Comparison of ENCODE assay signal across 19 cellular contexts in genomic region chr5:179467441-179467840, GRCh38.
DNase-seq lines count a peak whose midpoint lies in the region; ATAC-seq and TF ChIP-seq lines count a peak whose summit lies in the region.
"Had no signal": no experiment of that assay in that cellular context is flagged by ENCODE, and none has a peak within 500 bp of the region (broad histone marks: within the 10 kb centered on the region; RNA-seq: fewer than 3 reads in every experiment).

No MANE protein-coding gene starts in this region.

- H3K27me3 ChIP-seq in heart right ventricle: no peaks in the 10 kb centered on the region
- H3K27me3 ChIP-seq in trophoblast cell (ENCODE audit: insufficient read depth, low read length): no peaks in the 10 kb centered on the region
- no peaks in the 10 kb centered on the region for H3K27me3 ChIP-seq in GM23338 (ENCODE audit: insufficient read depth)
- H3K27me3 ChIP-seq: BLaER1 treated with 17β-estradiol and CSF1 and Interleukin-3, amounts not matched to agents 10 nM and 100 nM had no signal

- H4K20me1 ChIP-seq in GM23338 (replicated peaks; ENCODE audit: insufficient read depth): no peaks in the 10 kb centered on the region
- H4K20me1 ChIP-seq: BLaER1 treated with 17β-estradiol and CSF1 and Interleukin-3, amounts not matched to agents 10 nM and 100 nM had no signal

- no peak overlapping the region for H2BK5ac ChIP-seq in trophoblast cell (ENCODE audit: low read depth, low read length, poor library complexity)

- H3K9me2 ChIP-seq in GM23338 (ENCODE audit: insufficient read depth): peaks cover 4% of the 10 kb centered on the region; the same call in 1 of the 2 replicates

- H3K27me3 Mint-ChIP-seq in nephron progenitor cell (ENCODE audit: low read depth, poor library complexity): peaks cover 16% of the 10 kb centered on the region
- peaks cover 8% of the 10 kb centered on the region for H3K27me3 Mint-ChIP-seq in GM23338 (ENCODE audit: insufficient read depth, low read depth, poor library complexity)
- H3K27me3 Mint-ChIP-seq: B cell had no signal

- H3K36me3 ChIP-seq in heart right ventricle: no peaks in the 10 kb centered on the region
- H3K36me3 ChIP-seq in trophoblast cell (ENCODE audit: control insufficient read depth in 1 of 2, insufficient read depth in 2 of 2, low read length in 2 of 2): no peaks in the 10 kb centered on the region
- H3K36me3 ChIP-seq in GM23338 (ENCODE audit: insufficient read depth): no peaks in the 10 kb centered on the region
- H3K36me3 ChIP-seq: BLaER1 treated with 17β-estradiol and CSF1 and Interleukin-3, amounts not matched to agents 10 nM and 100 nM had no signal

- no peak for ATAC-seq in left cardiac atrium
- ATAC-seq in heart right ventricle: no peak
- no peak for ATAC-seq in GM23338
- no peak for ATAC-seq in HG02798 (IDR thresholded peaks at IDR 0.05; ENCODE audit: poor library complexity, unreplicated experiment)
- ATAC-seq: A549; CD8-positive, alpha-beta T cell had no signal

- no peak overlapping the region for H4K91ac ChIP-seq in trophoblast cell (ENCODE audit: low read depth, low read length)

- peaks cover 0 to 26% (median 4%) of the 10 kb centered on the region in 11 donors for H3K9me3 ChIP-seq in heart right ventricle
- peaks cover 2% of the 10 kb centered on the region for H3K9me3 ChIP-seq in trophoblast cell (ENCODE audit: insufficient read depth, low read depth, low read length)
- H3K9me3 ChIP-seq: Caco-2 had no signal

- H3K27ac Mint-ChIP-seq in nephron progenitor cell (peak overlapping the region; percentile 24), GM23338 (no peak overlapping the region)
- H3K27ac Mint-ChIP-seq: B cell; CD4-positive, alpha-beta T cell; CD8-positive, alpha-beta T cell had no signal

- no peaks in the 10 kb centered on the region for H3K79me2 ChIP-seq in trophoblast cell (ENCODE audit: control insufficient read depth, insufficient read depth, low read length, poor library complexity)
- H3K79me2 ChIP-seq in GM23338 (replicated peaks; ENCODE audit: insufficient read depth): no peaks in the 10 kb centered on the region

- no peak overlapping the region for H4K12ac ChIP-seq in trophoblast cell (ENCODE audit: low read depth, low read length)

- H2BK12ac ChIP-seq in trophoblast cell (ENCODE audit: low read length): no peak overlapping the region

- no peak overlapping the region for H3K9ac ChIP-seq in trophoblast cell (ENCODE audit: low read length)
- H3K9ac ChIP-seq: BLaER1 treated with 17β-estradiol and CSF1 and Interleukin-3, amounts not matched to agents 10 nM and 100 nM had no signal

- no peak overlapping the region for H3K4me3 Mint-ChIP-seq in nephron progenitor cell
- no peak overlapping the region for H3K4me3 Mint-ChIP-seq in GM23338
- H3K4me3 Mint-ChIP-seq: B cell; CD4-positive, alpha-beta T cell; CD8-positive, alpha-beta T cell had no signal

- H3K4me2 ChIP-seq in trophoblast cell (ENCODE audit: low read length) (no peak overlapping the region), GM23338 (no peak overlapping the region)
- H3K4me2 ChIP-seq: A549; BLaER1 treated with 17β-estradiol and CSF1 and Interleukin-3, amounts not matched to agents 10 nM and 100 nM had no signal

- no peak for TF ChIP-seq CTCF in heart right ventricle (IDR thresholded peaks at IDR 0.05)
- no peak for TF ChIP-seq CTCF in nephron progenitor cell (IDR thresholded peaks at IDR 0.05)
- TF ChIP-seq CTCF in GM23338 (conservative IDR thresholded peaks at IDR 0.05; ENCODE audit: low read depth in 2 of 2): no peak

- H3K23ac ChIP-seq in trophoblast cell (ENCODE audit: low read length): no peak overlapping the region

- H3K4me3 ChIP-seq in heart right ventricle (no peak overlapping the region), trophoblast cell (ENCODE audit: low read depth, low read length) (peak overlapping the region; percentile 17), GM23338 (no peak overlapping the region)
- H3K4me3 ChIP-seq: A549; BLaER1 treated with 17β-estradiol and CSF1 and Interleukin-3, amounts not matched to agents 10 nM and 100 nM had no signal

- intact Hi-C loops in left cardiac atrium (cut with DNase I) (no loop called here), heart right ventricle (cut with DNase I) (no loop called here)

- no peak overlapping the region for H3K4ac ChIP-seq in trophoblast cell (ENCODE audit: low read depth, low read length)

- no peak overlapping the region for H4K8ac ChIP-seq in trophoblast cell (ENCODE audit: low read depth, low read length)

- DNase-seq in left cardiac atrium: peak; percentile 2
- no peak for DNase-seq in heart right ventricle
- DNase-seq in nephron progenitor cell: no peak
- no peak for DNase-seq in trophoblast cell
- no peak for DNase-seq in activated naive CD4-positive, alpha-beta T cell treated with Interleukin-2 at 50 U/mL for 16 hours
- no peak for DNase-seq in GM23338 (ENCODE audit: low spot score)
- DNase-seq: AML-193; Caco-2; Calu3; CD4-positive, alpha-beta T cell; CD8-positive, alpha-beta T cell; DMS79 treated with DMSO at 0.1 percent for 48 hours; GF-D8 had no signal

- no peaks in the 10 kb centered on the region for H3K4me1 ChIP-seq in heart right ventricle
- no peaks in the 10 kb centered on the region for H3K4me1 ChIP-seq in trophoblast cell (ENCODE audit: control insufficient read depth in 1 of 2, insufficient read depth in 2 of 2, low read length in 2 of 2)
- H3K4me1 ChIP-seq in GM23338 (ENCODE audit: insufficient read depth): no peaks in the 10 kb centered on the region
- H3K4me1 ChIP-seq: A549; BLaER1 treated with 17β-estradiol and CSF1 and Interleukin-3, amounts not matched to agents 10 nM and 100 nM; Caco-2 had no signal

- WGBS in heart right ventricle, 2 donors: 95% methylated on average over 11 of the region's 11 CpGs
- no CpG with 5 or more reads among the region's 11 CpGs for WGBS in trophoblast cell (ENCODE audit: extremely low coverage, insufficient coverage, insufficient read length)

- H2AK5ac ChIP-seq in trophoblast cell (ENCODE audit: low read length): no peak overlapping the region

- H3K18ac ChIP-seq in trophoblast cell (ENCODE audit: low read length): no peak overlapping the region

- peaks cover 3% of the 10 kb centered on the region for H3K36me3 Mint-ChIP-seq in nephron progenitor cell (ENCODE audit: low read depth)
- H3K36me3 Mint-ChIP-seq in GM23338 (ENCODE audit: low read depth): no peaks in the 10 kb centered on the region
- H3K36me3 Mint-ChIP-seq: CD8-positive, alpha-beta T cell had no signal

- H3K79me1 ChIP-seq in trophoblast cell (ENCODE audit: low read length): no peaks in the 10 kb centered on the region

- H2AFZ ChIP-seq in trophoblast cell (ENCODE audit: insufficient read depth, low read length, poor library complexity) (no peak overlapping the region), GM23338 (no peak overlapping the region)

- H3K27ac ChIP-seq in heart right ventricle (no peak overlapping the region), trophoblast cell (ENCODE audit: low read depth, low read length) (no peak overlapping the region), GM23338 (ENCODE audit: low read depth) (no peak overlapping the region)
- H3K27ac ChIP-seq: 22Rv1; A549; BLaER1 treated with 17β-estradiol and CSF1 and Interleukin-3, amounts not matched to agents 10 nM and 100 nM; C4-2B had no signal

- H3F3A ChIP-seq in GM23338 (replicated peaks; ENCODE audit: low read depth): no peaks in the 10 kb centered on the region

- no peak overlapping the region for H2BK120ac ChIP-seq in trophoblast cell (ENCODE audit: insufficient read depth, low read length, poor library complexity)

- H3K9me3 Mint-ChIP-seq in nephron progenitor cell (peaks cover 19% of the 10 kb centered on the region), GM23338 (peaks cover 4% of the 10 kb centered on the region; the same call in 2 of the 3 replicates)
- H3K9me3 Mint-ChIP-seq: CD4-positive, alpha-beta T cell; CD8-positive, alpha-beta T cell had no signal

- H3K4me1 Mint-ChIP-seq in nephron progenitor cell: peaks cover 7% of the 10 kb centered on the region
- no peaks in the 10 kb centered on the region for H3K4me1 Mint-ChIP-seq in GM23338
- H3K4me1 Mint-ChIP-seq: B cell had no signal

- H3K14ac ChIP-seq in trophoblast cell (ENCODE audit: low read length): no peak overlapping the region

TF ChIP-seq in GM23338, 12 proteins besides CTCF, POLR2A, EP300 and RAD21:
- no peak for TF ChIP-seq EZH2phosphoT487 (IDR thresholded peaks at IDR 0.05; ENCODE audit: unreplicated experiment)
